Comparison of ENCODE assay signal across 1 cellular context in genomic region chr16:67902831-67903230, GRCh38.
TF ChIP-seq lines count a peak whose summit lies in the region.

No MANE protein-coding gene starts in this region.

TF ChIP-seq in IMR-90, 13 proteins besides CTCF, POLR2A, EP300 and RAD21 (continued from another document):
- TF ChIP-seq RFX5 (IDR thresholded peaks at IDR 0.05; ENCODE audit: low read depth, low read length) = no peak
- TF ChIP-seq, protein P1, sequence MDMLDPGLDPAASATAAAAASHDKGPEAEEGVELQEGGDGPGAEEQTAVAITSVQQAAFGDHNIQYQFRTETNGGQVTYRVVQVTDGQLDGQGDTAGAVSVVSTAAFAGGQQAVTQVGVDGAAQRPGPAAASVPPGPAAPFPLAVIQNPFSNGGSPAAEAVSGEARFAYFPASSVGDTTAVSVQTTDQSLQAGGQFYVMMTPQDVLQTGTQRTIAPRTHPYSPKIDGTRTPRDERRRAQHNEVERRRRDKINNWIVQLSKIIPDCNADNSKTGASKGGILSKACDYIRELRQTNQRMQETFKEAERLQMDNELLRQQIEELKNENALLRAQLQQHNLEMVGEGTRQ (IDR thresholded peaks at IDR 0.05; ENCODE audit: low read depth, low read length) = no peak
- no peak for TF ChIP-seq ELK1 (IDR thresholded peaks at IDR 0.05; ENCODE audit: borderline replicate concordance, low read depth, low read length)
- no peak for TF ChIP-seq CEBPB (IDR thresholded peaks at IDR 0.05; ENCODE audit: low read depth, low read length)
- TF ChIP-seq SMC3 (IDR thresholded peaks at IDR 0.05; ENCODE audit: low read depth, low read length) = no peak
- no peak for TF ChIP-seq NFE2L2 (IDR thresholded peaks at IDR 0.05; ENCODE audit: low read depth, low read length)
- TF ChIP-seq MXI1 (IDR thresholded peaks at IDR 0.05; ENCODE audit: borderline replicate concordance, low read depth, low read length) = no peak
- TF ChIP-seq RCOR1 (IDR thresholded peaks at IDR 0.05; ENCODE audit: insufficient replicate concordance, low read length) = no peak
- TF ChIP-seq BHLHE40 (IDR thresholded peaks at IDR 0.05; ENCODE audit: low read depth, low read length) = no peak
- no peak for TF ChIP-seq CHD1 (IDR thresholded peaks at IDR 0.05; ENCODE audit: low read depth, low read length)
TF ChIP-seq in IMR-90: peak in this region for 0.
